ENCODE assay signal across 8 cellular contexts in the genomic region with DNA sequence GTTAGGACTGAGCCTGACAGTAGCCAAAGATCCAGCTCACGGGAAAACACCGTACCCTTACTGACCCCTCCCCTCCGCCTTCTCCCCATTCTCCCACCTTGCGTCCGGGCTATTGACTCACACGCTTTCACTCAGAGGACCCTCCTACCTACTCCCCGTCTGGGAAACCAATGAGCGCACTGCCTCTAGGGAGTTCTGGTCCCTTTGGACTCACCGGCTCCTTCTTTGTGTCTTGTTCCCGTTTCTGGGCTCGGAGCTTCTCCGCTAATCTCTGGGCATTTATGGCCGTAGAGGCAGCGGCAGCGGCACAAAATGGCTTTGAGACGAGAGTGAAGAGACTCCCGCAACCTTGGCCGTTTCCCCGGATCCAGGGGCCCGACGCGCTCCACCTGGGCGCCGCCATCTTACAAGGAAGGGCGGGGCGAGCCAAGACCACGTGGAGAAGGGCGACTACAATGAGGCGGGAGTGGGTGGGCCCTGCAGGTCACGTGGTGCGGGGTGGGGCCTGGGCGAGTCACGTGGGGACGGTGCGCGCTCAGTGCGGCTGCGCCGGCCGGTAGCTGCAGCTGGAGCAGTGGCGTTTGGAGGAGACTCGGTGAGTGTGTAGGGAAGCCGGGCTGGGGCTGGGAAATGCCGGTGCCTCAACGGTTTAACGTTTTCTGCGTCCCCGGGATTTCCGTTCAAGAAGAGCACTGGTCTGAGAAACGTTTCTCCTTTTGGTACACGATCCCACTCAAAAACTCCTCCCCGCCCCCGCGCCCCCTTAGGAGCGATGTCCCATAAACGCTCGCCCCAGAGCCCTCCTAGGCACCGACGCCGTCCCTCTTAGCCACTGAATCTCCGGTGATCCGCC. TPM values are rescaled to one million over a fixed set of nuclear protein-coding genes. Genes with fewer than 3 reads are reported as not detected.
DNase-seq lines count a peak whose midpoint lies in the region; ATAC-seq, FAIRE-seq and TF ChIP-seq lines count a peak whose summit lies in the region.

A gene (plus strand): TSS at position 547 of the 853 bp plus-strand sequence. CDS start 23,220 bp downstream, outside the sequence.
A gene with protein sequence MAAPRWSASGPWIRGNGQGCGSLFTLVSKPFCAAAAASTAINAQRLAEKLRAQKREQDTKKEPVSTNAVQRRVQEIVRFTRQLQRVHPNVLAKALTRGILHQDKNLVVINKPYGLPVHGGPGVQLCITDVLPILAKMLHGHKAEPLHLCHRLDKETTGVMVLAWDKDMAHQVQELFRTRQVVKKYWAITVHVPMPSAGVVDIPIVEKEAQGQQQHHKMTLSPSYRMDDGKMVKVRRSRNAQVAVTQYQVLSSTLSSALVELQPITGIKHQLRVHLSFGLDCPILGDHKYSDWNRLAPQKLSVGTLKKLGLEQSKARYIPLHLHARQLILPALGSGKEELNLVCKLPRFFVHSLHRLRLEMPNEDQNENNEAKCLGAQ (minus strand): TSS at position 415 of the 853 bp plus-strand sequence. CDS start 12 bp downstream, at position 403.

- no peaks in the 10 kb centered on the region for H3K27me3 Mint-ChIP-seq in stimulated activated naive CD8-positive, alpha-beta T cell treated with anti-CD3 and anti-CD28 coated beads, Interleukin-15, amount 100 ng/mL, for 72 hours

- H3K9me2 ChIP-seq in MM.1S (replicated peaks; ENCODE audit: insufficient read depth, low read length) (no peaks in the 10 kb centered on the region), neural cell (ENCODE audit: insufficient read depth, low read length) (no peaks in the 10 kb centered on the region)

- H3K4me2 ChIP-seq in MM.1S (ENCODE audit: low read depth, low read length) (peak within 1 kb of the TSS; percentile 94), neural cell (ENCODE audit: low read length) (peak within 1 kb of the TSS; percentile 65)

- peaks cover 37% of the 10 kb centered on the region for H3K4me1 Mint-ChIP-seq in stimulated activated naive CD8-positive, alpha-beta T cell treated with anti-CD3 and anti-CD28 coated beads, Interleukin-15, amount 100 ng/mL, for 72 hours

- H3F3A ChIP-seq in MM.1S (ENCODE audit: insufficient read depth, low read length) = no peaks in the 10 kb centered on the region
- H3F3A ChIP-seq in neural cell (ENCODE audit: insufficient read depth, low read length, poor library complexity, severe bottlenecking) = no peaks in the 10 kb centered on the region

- peak within 1 kb of the TSS; percentile 94 to 99 for H3K4me3 Mint-ChIP-seq in stimulated activated naive CD8-positive, alpha-beta T cell treated with anti-CD3 and anti-CD28 coated beads, Interleukin-15, amount 100 ng/mL, for 72 hours

- H3K4me3 ChIP-seq in MM.1S (ENCODE audit: low read length) (peak within 1 kb of the TSS; percentile 99), neural cell (ENCODE audit: low read length) (peak within 1 kb of the TSS; percentile 83)

- no peaks in the 10 kb centered on the region for H3K27me3 ChIP-seq in MM.1S (replicated peaks; ENCODE audit: insufficient read depth, low read length)
- no peaks in the 10 kb centered on the region for H3K27me3 ChIP-seq in neural cell (ENCODE audit: insufficient read depth, low read depth, low read length)

- peak; percentile 97 for ATAC-seq in stimulated activated naive CD8-positive, alpha-beta T cell treated with anti-CD3 and anti-CD28 coated beads, Interleukin-15, amount 100 ng/mL, for 72 hours

- peak; percentile 68 for FAIRE-seq in G401.6 (lab: Jason Lieb, UNC)

- H3K4me1 ChIP-seq in MM.1S (ENCODE audit: low read length) = peaks cover 11% of the 10 kb centered on the region

- H3K27ac ChIP-seq in MM.1S (ENCODE audit: low read length) = peak within 1 kb of the TSS; percentile 49; the same call in 1 of the 2 replicates
- peak within 1 kb of the TSS; percentile 76 for H3K27ac ChIP-seq in neural cell (ENCODE audit: low read length)

- H3K79me2 ChIP-seq in MM.1S (ENCODE audit: low read length) (peaks cover 79% of the 10 kb centered on the region), neural cell (replicated peaks; ENCODE audit: insufficient read depth, low read length) (peaks cover 32% of the 10 kb centered on the region)

- TF ChIP-seq RAD21 in neural cell (conservative IDR thresholded peaks at IDR 0.05) = no peak

- DNase-seq in HCEC 1CT (peak; percentile 96), MM.1S (peak; percentile 95), SHP77 treated with DMSO at 0.1 percent for 48 hours (lab: John Stamatoyannopoulos, UW) (peak; percentile 86), fibroblast of the conjunctiva (ENCODE audit: low read depth) (peak; percentile 94)
- peak; percentile 100 for DNase-seq in activated effector memory CD4-positive, alpha-beta T cell treated with anti-CD3 and anti-CD28 coated beads, Interleukin-2, amount 50 U/mL, for 16 hours
- DNase-seq in stimulated activated naive CD8-positive, alpha-beta T cell treated with anti-CD3 and anti-CD28 coated beads, Interleukin-15, amount 100 ng/mL, for 72 hours = peak; percentile 97 to 98

- TF ChIP-seq CTCF in MM.1S (IDR thresholded peaks at IDR 0.05; ENCODE audit: low read length) (no peak), neural cell (IDR thresholded peaks at IDR 0.05; ENCODE audit: poor library complexity, severe bottlenecking) (no peak)

- no peaks in the 10 kb centered on the region for H3K9me3 Mint-ChIP-seq in stimulated activated naive CD8-positive, alpha-beta T cell treated with anti-CD3 and anti-CD28 coated beads, Interleukin-15, amount 100 ng/mL, for 72 hours

- H3K36me3 ChIP-seq in MM.1S (replicated peaks; ENCODE audit: insufficient read depth, low read length) (peaks cover 8% of the 10 kb centered on the region; the same call in 1 of the 2 replicates), neural cell (ENCODE audit: insufficient read depth, low read length) (no peaks in the 10 kb centered on the region)

- peak within 1 kb of the TSS; percentile 99 for H3K27ac Mint-ChIP-seq in stimulated activated naive CD8-positive, alpha-beta T cell treated with anti-CD3 and anti-CD28 coated beads, Interleukin-15, amount 100 ng/mL, for 72 hours

- H4K20me1 ChIP-seq in MM.1S (ENCODE audit: insufficient read depth, low read length) = no peaks in the 10 kb centered on the region
- H4K20me1 ChIP-seq in neural cell (ENCODE audit: insufficient read depth) = no peaks in the 10 kb centered on the region

- no peaks in the 10 kb centered on the region for H3K9me3 ChIP-seq in MM.1S (replicated peaks; ENCODE audit: insufficient read depth, low read length)
- no peaks in the 10 kb centered on the region for H3K9me3 ChIP-seq in neural cell (ENCODE audit: low read length)

- H2AFZ ChIP-seq in MM.1S (ENCODE audit: low read length) (peak within 1 kb of the TSS; percentile 95), neural cell (ENCODE audit: low read depth, low read length) (peak within 1 kb of the TSS; percentile 41)

- H3K9ac ChIP-seq in MM.1S (ENCODE audit: low read length) (peak within 1 kb of the TSS; percentile 88), neural cell (ENCODE audit: low read length) (peak within 1 kb of the TSS; percentile 79)

- TF ChIP-seq EP300 in neural cell (conservative IDR thresholded peaks at IDR 0.05; ENCODE audit: poor library complexity, severe bottlenecking) = peak; percentile 31

TF ChIP-seq in neural cell, 6 proteins besides CTCF, POLR2A, EP300 and RAD21:
- TF ChIP-seq SMC3 (conservative IDR thresholded peaks at IDR 0.05; ENCODE audit: poor library complexity) = no peak
- peak; percentile 99 for TF ChIP-seq MXI1 (conservative IDR thresholded peaks at IDR 0.05; ENCODE audit: poor library complexity, severe bottlenecking)
- peak; percentile 67 for TF ChIP-seq TAF1 (IDR thresholded peaks at IDR 0.05; ENCODE audit: low read depth)
- TF ChIP-seq EZH2 (IDR thresholded peaks at IDR 0.05; ENCODE audit: borderline replicate concordance, insufficient read depth, low read length, poor library complexity, severe bottlenecking) = no peak
- peak; percentile 96 for TF ChIP-seq POLR2AphosphoS5 (IDR thresholded peaks at IDR 0.05)
- TF ChIP-seq, protein P1, sequence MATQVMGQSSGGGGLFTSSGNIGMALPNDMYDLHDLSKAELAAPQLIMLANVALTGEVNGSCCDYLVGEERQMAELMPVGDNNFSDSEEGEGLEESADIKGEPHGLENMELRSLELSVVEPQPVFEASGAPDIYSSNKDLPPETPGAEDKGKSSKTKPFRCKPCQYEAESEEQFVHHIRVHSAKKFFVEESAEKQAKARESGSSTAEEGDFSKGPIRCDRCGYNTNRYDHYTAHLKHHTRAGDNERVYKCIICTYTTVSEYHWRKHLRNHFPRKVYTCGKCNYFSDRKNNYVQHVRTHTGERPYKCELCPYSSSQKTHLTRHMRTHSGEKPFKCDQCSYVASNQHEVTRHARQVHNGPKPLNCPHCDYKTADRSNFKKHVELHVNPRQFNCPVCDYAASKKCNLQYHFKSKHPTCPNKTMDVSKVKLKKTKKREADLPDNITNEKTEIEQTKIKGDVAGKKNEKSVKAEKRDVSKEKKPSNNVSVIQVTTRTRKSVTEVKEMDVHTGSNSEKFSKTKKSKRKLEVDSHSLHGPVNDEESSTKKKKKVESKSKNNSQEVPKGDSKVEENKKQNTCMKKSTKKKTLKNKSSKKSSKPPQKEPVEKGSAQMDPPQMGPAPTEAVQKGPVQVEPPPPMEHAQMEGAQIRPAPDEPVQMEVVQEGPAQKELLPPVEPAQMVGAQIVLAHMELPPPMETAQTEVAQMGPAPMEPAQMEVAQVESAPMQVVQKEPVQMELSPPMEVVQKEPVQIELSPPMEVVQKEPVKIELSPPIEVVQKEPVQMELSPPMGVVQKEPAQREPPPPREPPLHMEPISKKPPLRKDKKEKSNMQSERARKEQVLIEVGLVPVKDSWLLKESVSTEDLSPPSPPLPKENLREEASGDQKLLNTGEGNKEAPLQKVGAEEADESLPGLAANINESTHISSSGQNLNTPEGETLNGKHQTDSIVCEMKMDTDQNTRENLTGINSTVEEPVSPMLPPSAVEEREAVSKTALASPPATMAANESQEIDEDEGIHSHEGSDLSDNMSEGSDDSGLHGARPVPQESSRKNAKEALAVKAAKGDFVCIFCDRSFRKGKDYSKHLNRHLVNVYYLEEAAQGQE (IDR thresholded peaks at IDR 0.05; ENCODE audit: borderline replicate concordance) = peak; percentile 84

RNA-seq across cellular contexts. Expression of the first gene that starts in this region (rescaled TPM):
- 54.1 and 55.9 TPM in 2 replicates for polyA plus RNA-seq in neural cell
- 40.9 and 54.3 TPM in 2 replicates for polyA minus RNA-seq in neural cell

RNA-seq across cellular contexts. Expression of the second gene that starts in this region (rescaled TPM):
- 43.4 and 50.0 TPM in 2 replicates for polyA plus RNA-seq in neural cell
- polyA minus RNA-seq in neural cell = 35.9 and 37.5 TPM in 2 replicates

Comparison
In these comparisons a context has a peak if more than half of its experiments do, and no peak if none do; other contexts are left out.
1. Peak in every context shown above with its lines: DNase-seq, ATAC-seq, H3K4me3 ChIP-seq and H3K27ac ChIP-seq.